19 cellular contexts compared by ENCODE assay signal in the genomic region with DNA sequence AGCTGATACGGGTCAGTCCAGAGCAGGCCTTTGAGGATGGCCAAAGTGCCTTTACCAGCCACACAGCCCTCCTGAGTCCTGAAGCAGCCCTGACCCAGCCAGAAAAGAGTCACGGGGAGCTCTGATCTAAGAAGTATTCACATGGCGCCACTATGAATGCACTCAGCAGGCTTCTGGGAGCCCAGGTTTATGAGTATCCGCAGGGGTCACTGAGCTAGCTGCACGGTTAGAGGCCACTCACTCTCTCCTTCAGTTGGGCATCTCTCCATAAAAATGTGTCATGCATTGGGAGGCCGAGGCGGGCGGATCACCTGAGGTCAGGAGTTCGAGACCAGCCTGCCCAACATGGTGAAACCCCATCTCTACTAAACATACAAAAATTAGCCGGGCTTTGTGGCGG. TPM values are rescaled to one million over a fixed set of nuclear protein-coding genes. Genes with fewer than 3 reads are reported as not detected.
DNase-seq lines count a peak whose midpoint lies in the region; ATAC-seq and TF ChIP-seq lines count a peak whose summit lies in the region.
"Had no signal": no experiment of that assay in that cellular context is flagged by ENCODE, and none has a peak within 500 bp of the region (broad histone marks: within the 10 kb centered on the region; RNA-seq: fewer than 3 reads in every experiment).

No MANE protein-coding gene starts in this region.

- no peak overlapping the region for H3K4me3 Mint-ChIP-seq in neural crest cell
- H3K4me3 Mint-ChIP-seq in T-helper 2 cell treated with Interferon-gamma antibody and Interleukin-4, amounts not matched to agents 5 μg/mL and 100 μg/mL, for 36 hours, result no peak overlapping the region
- H3K4me3 Mint-ChIP-seq: CD14-positive monocyte; CD4-positive, alpha-beta memory T cell; GM23338 had no signal

- intact Hi-C loops in heart left ventricle (cut with DNase I), result no loop called here
- intact Hi-C loops in cardiac septum (cut with DNase I), result no loop called here

- H3K4me3 ChIP-seq in heart left ventricle (no peak overlapping the region), HEK293 (ENCODE audit: low read depth, low read length) (no peak overlapping the region), RWPE2 (ENCODE audit: severe bottlenecking) (no peak overlapping the region)
- H3K4me3 ChIP-seq: BLaER1, GM23338 had no signal

- peak overlapping the region; percentile 12 for H3K27ac Mint-ChIP-seq in neural crest cell (ENCODE audit: unreplicated experiment)
- H3K27ac Mint-ChIP-seq in T-helper 2 cell treated with Interferon-gamma antibody and Interleukin-4, amounts not matched to agents 5 μg/mL and 100 μg/mL, for 36 hours, result no peak overlapping the region
- H3K27ac Mint-ChIP-seq: CD14-positive monocyte, GM23338 had no signal

- ATAC-seq in heart left ventricle (no peak), RWPE2 (ENCODE audit: low read depth) (no peak), HG03565 (IDR thresholded peaks at IDR 0.05; ENCODE audit: unreplicated experiment) (no peak)
- ATAC-seq: GM23338, HepG2 had no signal

- H3K36me3 Mint-ChIP-seq in neural crest cell (ENCODE audit: low read depth), result no peaks in the 10 kb centered on the region
- H3K36me3 Mint-ChIP-seq in T-helper 2 cell treated with Interferon-gamma antibody and Interleukin-4, amounts not matched to agents 5 μg/mL and 100 μg/mL, for 36 hours (ENCODE audit: low read depth), result no peaks in the 10 kb centered on the region
- H3K36me3 Mint-ChIP-seq: CD14-positive monocyte; CD4-positive, alpha-beta memory T cell had no signal

- H3K27me3 ChIP-seq in heart left ventricle (no peaks in the 10 kb centered on the region), RWPE2 (ENCODE audit: insufficient read depth, poor library complexity, severe bottlenecking) (no peaks in the 10 kb centered on the region)
- H3K27me3 ChIP-seq: BLaER1 had no signal

- CTCF ChIA-PET in HEK293 (lab: Yijun Ruan, JAX), result interaction anchor here (0.6 to 1.8 kb wide), 2 partner anchors 24 to 26 kb away, joined by 3 to 5 read pairs; no protein-coding TSS in a partner anchor

- POLR2A ChIA-PET in HEK293 (lab: Yijun Ruan, JAX), result no interaction called here

- H3K9me3 Mint-ChIP-seq in neural crest cell, result no peaks in the 10 kb centered on the region
- H3K9me3 Mint-ChIP-seq in T-helper 2 cell treated with Interferon-gamma antibody and Interleukin-4, amounts not matched to agents 5 μg/mL and 100 μg/mL, for 36 hours, result no peaks in the 10 kb centered on the region
- H3K9me3 Mint-ChIP-seq: CD4-positive, alpha-beta memory T cell; GM23338 had no signal

- TF ChIP-seq CTCF in heart left ventricle (IDR thresholded peaks at IDR 0.05) (no peak), HEK293 (tag by site-specific recombination; IDR thresholded peaks at IDR 0.05) (no peak), RWPE2 (IDR thresholded peaks at IDR 0.05; ENCODE audit: poor library complexity, severe bottlenecking) (no peak), neural crest cell (conservative IDR thresholded peaks at IDR 0.05) (no peak)

- H3K4me1 ChIP-seq in heart left ventricle (peaks cover 2 to 63% (median 32%) of the 10 kb centered on the region in 12 donors), HEK293 (ENCODE audit: control insufficient read depth, insufficient read depth, low read length) (no peaks in the 10 kb centered on the region), RWPE2 (ENCODE audit: insufficient read depth, poor library complexity, severe bottlenecking) (peaks cover 32% of the 10 kb centered on the region)

- DNase-seq in heart left ventricle (no peak), cardiac septum (ENCODE audit: low spot score) (no peak), RWPE2 (ENCODE audit: low spot score) (no peak), neural crest cell (ENCODE audit: low read depth, low spot score) (no peak), DMS 273 treated with DMSO at 0.1 percent for 48 hours (lab: John Stamatoyannopoulos, UW) (no peak)
- DNase-seq in T-helper 2 cell treated with Interferon-gamma antibody and Interleukin-4, amounts not matched to agents 5 μg/mL and 100 μg/mL, for 36 hours (ENCODE audit: low spot score), result no peak
- DNase-seq: 8988T; CD4-positive, alpha-beta memory T cell; DMS79 treated with DMSO at 0.1 percent for 48 hours; GF-D8; HCEC 1CT had no signal

- peak overlapping the region in 7 of 12 donors; percentile 16 to 59 (median 43) for H3K27ac ChIP-seq in heart left ventricle
- H3K27ac ChIP-seq in HEK293 (ENCODE audit: extremely low read depth, low read depth, low read length), result no peak overlapping the region
- H3K27ac ChIP-seq in RWPE2 (ENCODE audit: poor library complexity, severe bottlenecking), result peak overlapping the region; percentile 94
- H3K27ac ChIP-seq: BLaER1 had no signal

- no peak for TF ChIP-seq POLR2A in heart left ventricle (IDR thresholded peaks at IDR 0.05)

- H3K36me3 ChIP-seq in heart left ventricle, result no peaks in the 10 kb centered on the region
- H3K36me3 ChIP-seq in HEK293 (ENCODE audit: control insufficient read depth in 2 of 2, insufficient read depth in 1 of 2, low read length in 2 of 2), result peaks cover 0 to 11% of the 10 kb centered on the region in 2 experiments; a peak in 2 of 3 replicates
- H3K36me3 ChIP-seq in RWPE2 (ENCODE audit: low read depth), result peaks cover 29% of the 10 kb centered on the region
- H3K36me3 ChIP-seq: BLaER1 had no signal

- peaks cover 10% of the 10 kb centered on the region for H3K4me1 Mint-ChIP-seq in neural crest cell
- H3K4me1 Mint-ChIP-seq in T-helper 2 cell treated with Interferon-gamma antibody and Interleukin-4, amounts not matched to agents 5 μg/mL and 100 μg/mL, for 36 hours (ENCODE audit: low read depth), result peaks cover 1% of the 10 kb centered on the region
- H3K4me1 Mint-ChIP-seq: CD14-positive monocyte; CD4-positive, alpha-beta memory T cell had no signal

- 84 to 91% (median 86%) methylated on average over 6 to 11 of the region's 11 CpGs for WGBS in heart left ventricle, 4 donors

- peaks cover 0 to 3% (median 0%) of the 10 kb centered on the region in 12 donors for H3K9me3 ChIP-seq in heart left ventricle
- no peaks in the 10 kb centered on the region for H3K9me3 ChIP-seq in HEK293 (ENCODE audit: control insufficient read depth, insufficient read depth, low read depth, low read length)
- no peaks in the 10 kb centered on the region for H3K9me3 ChIP-seq in RWPE2 (ENCODE audit: severe bottlenecking)
- H3K9me3 ChIP-seq: BLaER1 had no signal

- no peaks in the 10 kb centered on the region for H3K27me3 Mint-ChIP-seq in neural crest cell (ENCODE audit: low read depth)
- H3K27me3 Mint-ChIP-seq in T-helper 2 cell treated with Interferon-gamma antibody and Interleukin-4, amounts not matched to agents 5 μg/mL and 100 μg/mL, for 36 hours (ENCODE audit: low read depth), result peaks cover 2% of the 10 kb centered on the region
- H3K27me3 Mint-ChIP-seq: CD4-positive, alpha-beta memory T cell had no signal

TF ChIP-seq in HEK293, 187 proteins besides CTCF, POLR2A, EP300 and RAD21 (continues in another document):
- TF ChIP-seq ZNF37A (tag by site-specific recombination; IDR thresholded peaks at IDR 0.05), result no peak
- TF ChIP-seq ZIC2 (tag by site-specific recombination; IDR thresholded peaks at IDR 0.05), result peak; percentile 86
- no peak for TF ChIP-seq GLI2 (tag by site-specific recombination; IDR thresholded peaks at IDR 0.05; ENCODE audit: borderline replicate concordance, low read depth)
- TF ChIP-seq, protein P1, sequence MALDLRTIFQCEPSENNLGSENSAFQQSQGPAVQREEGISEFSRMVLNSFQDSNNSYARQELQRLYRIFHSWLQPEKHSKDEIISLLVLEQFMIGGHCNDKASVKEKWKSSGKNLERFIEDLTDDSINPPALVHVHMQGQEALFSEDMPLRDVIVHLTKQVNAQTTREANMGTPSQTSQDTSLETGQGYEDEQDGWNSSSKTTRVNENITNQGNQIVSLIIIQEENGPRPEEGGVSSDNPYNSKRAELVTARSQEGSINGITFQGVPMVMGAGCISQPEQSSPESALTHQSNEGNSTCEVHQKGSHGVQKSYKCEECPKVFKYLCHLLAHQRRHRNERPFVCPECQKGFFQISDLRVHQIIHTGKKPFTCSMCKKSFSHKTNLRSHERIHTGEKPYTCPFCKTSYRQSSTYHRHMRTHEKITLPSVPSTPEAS (tag by site-specific recombination; IDR thresholded peaks at IDR 0.05), result no peak
- TF ChIP-seq, protein P2, sequence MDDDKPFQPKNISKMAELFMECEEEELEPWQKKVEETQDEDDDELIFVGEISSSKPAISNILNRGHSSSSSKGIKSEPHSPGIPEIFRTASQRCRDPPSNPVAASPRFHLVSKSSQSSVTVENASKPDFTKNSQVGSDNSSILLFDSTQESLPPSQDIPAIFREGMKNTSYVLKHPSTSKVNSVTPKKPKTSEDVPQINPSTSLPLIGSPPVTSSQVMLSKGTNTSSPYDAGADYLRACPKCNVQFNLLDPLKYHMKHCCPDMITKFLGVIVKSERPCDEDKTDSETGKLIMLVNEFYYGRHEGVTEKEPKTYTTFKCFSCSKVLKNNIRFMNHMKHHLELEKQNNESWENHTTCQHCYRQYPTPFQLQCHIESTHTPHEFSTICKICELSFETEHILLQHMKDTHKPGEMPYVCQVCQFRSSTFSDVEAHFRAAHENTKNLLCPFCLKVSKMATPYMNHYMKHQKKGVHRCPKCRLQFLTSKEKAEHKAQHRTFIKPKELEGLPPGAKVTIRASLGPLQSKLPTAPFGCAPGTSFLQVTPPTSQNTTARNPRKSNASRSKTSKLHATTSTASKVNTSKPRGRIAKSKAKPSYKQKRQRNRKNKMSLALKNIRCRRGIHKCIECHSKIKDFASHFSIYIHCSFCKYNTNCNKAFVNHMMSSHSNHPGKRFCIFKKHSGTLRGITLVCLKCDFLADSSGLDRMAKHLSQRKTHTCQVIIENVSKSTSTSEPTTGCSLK (tag by site-specific recombination; IDR thresholded peaks at IDR 0.05), result no peak

RNA-seq across cellular contexts. Expression of a gene that starts 10.3 kb away (rescaled TPM):
- total RNA-seq in heart left ventricle (10 to 100 TPM in 8 of 9 donors, 1 to 10 TPM in 1; 7.2 to 22.1 (median 14.8) TPM), cardiac septum (12.3 TPM), neural crest cell (14.2 and 14.5 TPM in 2 replicates)
- polyA plus RNA-seq in heart left ventricle, result 1 to 10 TPM; 4.5 to 5.7 TPM
- polyA plus RNA-seq: CD14-positive monocyte had no signal

RNA-seq across cellular contexts. Expression of a gene that starts 16.3 kb away (rescaled TPM):
- not detected for total RNA-seq in heart left ventricle
- polyA plus RNA-seq in heart left ventricle, result not detected
- total RNA-seq in cardiac septum, result not detected
- not detected in 2 replicates for total RNA-seq in neural crest cell
- total RNA-seq: A673; CD4-positive, alpha-beta memory T cell; GM23338; HepG2 had no signal
- polyA plus RNA-seq: AG04450; CD14-positive monocyte; CD4-positive, alpha-beta memory T cell; GM23338; HepG2 had no signal
